ENCODE assay signal across 10 cellular contexts in genomic region chr1:64476251-64476952, GRCh38. TPM values are rescaled to one million over a fixed set of nuclear protein-coding genes. Genes with fewer than 3 reads are reported as not detected.
DNase-seq lines count a peak whose midpoint lies in the region; ATAC-seq and TF ChIP-seq lines count a peak whose summit lies in the region.
"Had no signal": no experiment of that assay in that cellular context is flagged by ENCODE, and none has a peak within 500 bp of the region (broad histone marks: within the 10 kb centered on the region; RNA-seq: fewer than 3 reads in every experiment).

No MANE protein-coding gene starts in this region.

- TF ChIP-seq CTCF in foreskin keratinocyte (conservative IDR thresholded peaks at IDR 0.05): no peak

- no peak overlapping the region for H3K27ac ChIP-seq in foreskin keratinocyte
- H3K27ac ChIP-seq: SJCRH30 had no signal

- in situ Hi-C loops in Caki2 (cut with HindIII; ENCODE audit: low pct_unique_long_range_greater_than_20kb, low sequenced_read_pairs): no loop called here

- no peaks in the 10 kb centered on the region for H3K27me3 ChIP-seq in foreskin keratinocyte
- H3K27me3 ChIP-seq: SJCRH30 had no signal

- ATAC-seq in SK-N-SH treated with all-trans-retinoic acid at 6 μM for 48 hours (peak; percentile 80), foreskin keratinocyte (peak; percentile 55), GM21381 (IDR thresholded peaks at IDR 0.05; ENCODE audit: unreplicated experiment) (no peak)

- DNase-seq in Caki2 (ENCODE audit: low read depth): peak; percentile 41
- peak; percentile 53 to 75 for DNase-seq in foreskin keratinocyte
- DNase-seq in pons (ENCODE audit: low spot score): peak; percentile 31
- no peak for DNase-seq in T1000 (lab: John Stamatoyannopoulos, UW)
- DNase-seq in activated CD4-positive, alpha-beta T cell treated with anti-CD3 and anti-CD28 coated beads for 48 hours: no peak
- DNase-seq in NCI-H1417 treated with DMSO at 0.1 percent for 48 hours (lab: John Stamatoyannopoulos, UW): no peak
- DNase-seq: H7, SJCRH30 had no signal

- H3K4me1 ChIP-seq in foreskin keratinocyte: peaks cover 13% of the 10 kb centered on the region

TF ChIP-seq in SK-N-SH treated with all-trans-retinoic acid at 6 μM for 48 hours, 23 proteins besides CTCF, POLR2A, EP300 and RAD21:
- TF ChIP-seq ESRRG (CRISPR knock-in tag; IDR thresholded peaks at IDR 0.05) (no peak), ZNF8 (CRISPR knock-in tag; IDR thresholded peaks at IDR 0.05) (no peak), ZFP30 (CRISPR knock-in tag; IDR thresholded peaks at IDR 0.05) (no peak), ZC3H10 (CRISPR knock-in tag; IDR thresholded peaks at IDR 0.05) (no peak), OSR1 (CRISPR knock-in tag; IDR thresholded peaks at IDR 0.05) (no peak), CSDC2 (CRISPR knock-in tag; IDR thresholded peaks at IDR 0.05) (no peak), ZNF565 (CRISPR knock-in tag; conservative IDR thresholded peaks at IDR 0.05; ENCODE audit: low read depth) (no peak), TCF4 (CRISPR knock-in tag; IDR thresholded peaks at IDR 0.05; ENCODE audit: borderline replicate concordance) (no peak), ISL1 (CRISPR knock-in tag; IDR thresholded peaks at IDR 0.05) (peak; percentile 35; the same call in 1 of the 2 replicates)

RNA-seq across cellular contexts. Expression of gene CACHD1, which starts 6.5 kb away (rescaled TPM):
- total RNA-seq in Caki2 (2014; rRNA removed; shearing (Covaris generic); ENCODE audit: low replicate concordance): 1.4 and 3.1 TPM in 2 replicates
- 3.9 and 4.0 TPM in 2 replicates for total RNA-seq in foreskin keratinocyte
- polyA plus RNA-seq in foreskin keratinocyte: 0.81 and 0.90 TPM in 2 replicates

Comparison
In these comparisons a context has a peak if more than half of its experiments do, and no peak if none do; other contexts are left out.
1. DNase-seq: peak in Caki2 (single experiment), foreskin keratinocyte (2 of 2) and pons (single experiment); none in T1000 (single experiment), activated CD4-positive, alpha-beta T cell treated with anti-CD3 and anti-CD28 coated beads for 48 hours (single experiment) and NCI-H1417 treated with DMSO at 0.1 percent for 48 hours (single experiment).